Comparison of ENCODE assay signal across 8 cellular contexts in the genomic region with DNA sequence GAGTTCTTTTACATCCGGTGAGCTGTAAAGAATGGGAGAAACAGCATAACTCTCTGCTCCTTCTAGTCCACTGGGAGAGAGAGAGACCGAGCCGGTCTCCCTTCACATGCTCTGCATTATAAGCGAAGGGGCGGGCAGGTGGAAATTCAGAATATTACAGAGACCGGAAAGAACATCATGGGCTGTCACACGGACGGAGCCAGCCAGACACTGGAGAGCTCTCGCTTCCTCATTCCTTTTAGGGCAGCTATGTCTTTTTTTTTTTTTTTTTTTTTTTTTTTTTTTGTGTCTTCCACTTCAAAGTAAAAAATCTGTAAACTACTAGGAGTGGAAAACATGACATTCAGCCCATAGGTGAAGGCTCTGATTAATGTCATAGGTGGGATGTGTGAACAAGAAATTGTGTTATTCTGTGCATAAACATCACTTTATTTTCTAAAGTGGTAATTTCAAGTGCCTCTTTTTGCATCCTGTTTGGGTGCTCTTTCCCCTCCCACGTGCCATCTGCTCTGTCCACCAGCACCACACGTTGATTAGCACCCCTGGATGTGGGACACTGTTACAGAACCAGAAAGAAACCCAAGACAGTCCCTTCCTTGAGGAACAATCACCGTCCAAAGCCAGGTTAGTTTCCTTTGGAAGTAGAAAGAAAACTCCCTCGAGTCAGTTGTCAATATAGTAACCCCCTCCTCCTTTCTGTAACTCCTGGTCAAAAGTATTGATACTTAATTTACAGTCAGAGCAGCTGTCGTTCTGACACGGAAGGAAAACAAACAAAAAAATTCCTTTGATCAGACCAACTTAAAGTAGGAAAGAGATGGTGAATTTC. TPM values are rescaled to one million over a fixed set of nuclear protein-coding genes. Genes with fewer than 3 reads are reported as not detected.
DNase-seq lines count a peak whose midpoint lies in the region; ATAC-seq and TF ChIP-seq lines count a peak whose summit lies in the region.

A gene with protein sequence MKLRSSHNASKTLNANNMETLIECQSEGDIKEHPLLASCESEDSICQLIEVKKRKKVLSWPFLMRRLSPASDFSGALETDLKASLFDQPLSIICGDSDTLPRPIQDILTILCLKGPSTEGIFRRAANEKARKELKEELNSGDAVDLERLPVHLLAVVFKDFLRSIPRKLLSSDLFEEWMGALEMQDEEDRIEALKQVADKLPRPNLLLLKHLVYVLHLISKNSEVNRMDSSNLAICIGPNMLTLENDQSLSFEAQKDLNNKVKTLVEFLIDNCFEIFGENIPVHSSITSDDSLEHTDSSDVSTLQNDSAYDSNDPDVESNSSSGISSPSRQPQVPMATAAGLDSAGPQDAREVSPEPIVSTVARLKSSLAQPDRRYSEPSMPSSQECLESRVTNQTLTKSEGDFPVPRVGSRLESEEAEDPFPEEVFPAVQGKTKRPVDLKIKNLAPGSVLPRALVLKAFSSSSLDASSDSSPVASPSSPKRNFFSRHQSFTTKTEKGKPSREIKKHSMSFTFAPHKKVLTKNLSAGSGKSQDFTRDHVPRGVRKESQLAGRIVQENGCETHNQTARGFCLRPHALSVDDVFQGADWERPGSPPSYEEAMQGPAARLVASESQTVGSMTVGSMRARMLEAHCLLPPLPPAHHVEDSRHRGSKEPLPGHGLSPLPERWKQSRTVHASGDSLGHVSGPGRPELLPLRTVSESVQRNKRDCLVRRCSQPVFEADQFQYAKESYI (minus strand): TSS at position 93 of the 829 bp plus-strand sequence. CDS start 845 bp downstream, outside the sequence.

- intact Hi-C loops in spleen (cut with DNase I; ENCODE audit: low total_unique reads) = loop anchor here (5.0 kb wide), 1 partner anchor 57 kb away; no protein-coding TSS in a partner anchor

- H3K27ac ChIP-seq in spleen = peak within 1 kb of the TSS; percentile 75 to 94 (median 92)

- H3K9me3 Mint-ChIP-seq in glutamatergic neuron (ENCODE audit: unreplicated experiment) = no peaks in the 10 kb centered on the region

- H3K4me3 ChIP-seq in NB4 (ENCODE audit: low read depth, low read length) = peak within 1 kb of the TSS; percentile 86
- H3K4me3 ChIP-seq in spleen = peak within 1 kb of the TSS; percentile 41 to 79 (median 52)

- no peaks in the 10 kb centered on the region for H3K36me3 Mint-ChIP-seq in glutamatergic neuron (ENCODE audit: unreplicated experiment)

- H3K27ac Mint-ChIP-seq in glutamatergic neuron (ENCODE audit: unreplicated experiment) = no peak within 1 kb of the TSS

- peak; percentile 86 for DNase-seq in GM10266 (ENCODE audit: extremely low spot score)
- peak; percentile 96 for DNase-seq in NB4 (ENCODE audit: low read depth)
- no peak for DNase-seq in glutamatergic neuron
- DNase-seq in spleen = peak; percentile 94
- DNase-seq in NCI-H226 = no peak
- DNase-seq in HEK293T (ENCODE audit: extremely low spot score) = no peak

- no peaks in the 10 kb centered on the region for H3K27me3 ChIP-seq in spleen (replicated peaks in 1 of 7)

- H3K27me3 Mint-ChIP-seq in glutamatergic neuron (ENCODE audit: unreplicated experiment) = no peaks in the 10 kb centered on the region

- H3K4me3 Mint-ChIP-seq in glutamatergic neuron (ENCODE audit: unreplicated experiment) = peak within 1 kb of the TSS; percentile 41

- H3K9me3 ChIP-seq in spleen = no peaks in the 10 kb centered on the region

- peaks cover 13% of the 10 kb centered on the region for H3K4me1 Mint-ChIP-seq in glutamatergic neuron (ENCODE audit: low read depth, unreplicated experiment)

- peak; percentile 87 for ATAC-seq in GM21717 (IDR thresholded peaks at IDR 0.05; ENCODE audit: unreplicated experiment)

- WGBS in spleen, 5 donors = 13 to 23% (median 17%) methylated on average over 15 of the region's 15 CpGs

- H3K4me1 ChIP-seq in spleen = peaks cover 28 to 67% (median 40%) of the 10 kb centered on the region in 6 donors

- POLR2A ChIA-PET in activated CD8-positive, alpha-beta memory T cell treated with anti-CD3 and anti-CD28 coated beads for 36 hours (lab: Charles Lee) = interaction anchor here (0.6 to 2.8 kb wide), 23 partner anchors 8 to 682 kb away, joined by 3 to 18 read pairs (median 5); a partner anchor contains a TSS
- POLR2A ChIA-PET in HEK293T (lab: Yijun Ruan, JAX) = no interaction called here

- CTCF ChIA-PET in activated CD8-positive, alpha-beta memory T cell treated with anti-CD3 and anti-CD28 coated beads for 36 hours (lab: Charles Lee) = interaction anchor here (0.6 to 9.0 kb wide), 10 partner anchors 9 to 89 kb away, joined by 3 to 125 read pairs (median 3); no protein-coding TSS in a partner anchor
- CTCF ChIA-PET in HEK293T (lab: Yijun Ruan, JAX) = interaction anchor here (0.6 to 1.2 kb wide), 3 partner anchors 35 to 90 kb away, joined by 3 to 8 read pairs (median 4); no protein-coding TSS in a partner anchor

- H3K36me3 ChIP-seq in spleen = peaks cover 0 to 30% (median 20%) of the 10 kb centered on the region in 6 donors

- TF ChIP-seq POLR2A in NB4 (IDR thresholded peaks at IDR 0.05; ENCODE audit: extremely low read depth, insufficient read length) (peak; percentile 90), spleen (IDR thresholded peaks at IDR 0.05) (peak; percentile 91 to 96 (median 91))

- TF ChIP-seq CTCF in GM10266 (IDR thresholded peaks at IDR 0.05; ENCODE audit: control insufficient read depth, insufficient read depth, low read depth, missing control alignments) (no peak), NB4 (IDR thresholded peaks at IDR 0.05; ENCODE audit: low read depth, low read length) (no peak), glutamatergic neuron (IDR thresholded peaks at IDR 0.05; ENCODE audit: partially characterized antibody, unreplicated experiment) (no peak), spleen (IDR thresholded peaks at IDR 0.05 in 8 of 11, conservative IDR thresholded peaks at IDR 0.05 in 3 of 11) (no peak)

TF ChIP-seq in HEK293T, 16 proteins besides CTCF, POLR2A, EP300 and RAD21:
- TF ChIP-seq TARDBP (IDR thresholded peaks at IDR 0.05) (no peak), SUZ12 (IDR thresholded peaks at IDR 0.05) (no peak), FOXM1 (IDR thresholded peaks at IDR 0.05; ENCODE audit: borderline replicate concordance) (no peak), L3MBTL2 (conservative IDR thresholded peaks at IDR 0.05) (no peak), ELF4 (IDR thresholded peaks at IDR 0.05) (no peak), ZNF384 (IDR thresholded peaks at IDR 0.05) (no peak), SP1 (IDR thresholded peaks at IDR 0.05) (no peak), NFRKB (IDR thresholded peaks at IDR 0.05) (no peak)
- TF ChIP-seq, protein P1, sequence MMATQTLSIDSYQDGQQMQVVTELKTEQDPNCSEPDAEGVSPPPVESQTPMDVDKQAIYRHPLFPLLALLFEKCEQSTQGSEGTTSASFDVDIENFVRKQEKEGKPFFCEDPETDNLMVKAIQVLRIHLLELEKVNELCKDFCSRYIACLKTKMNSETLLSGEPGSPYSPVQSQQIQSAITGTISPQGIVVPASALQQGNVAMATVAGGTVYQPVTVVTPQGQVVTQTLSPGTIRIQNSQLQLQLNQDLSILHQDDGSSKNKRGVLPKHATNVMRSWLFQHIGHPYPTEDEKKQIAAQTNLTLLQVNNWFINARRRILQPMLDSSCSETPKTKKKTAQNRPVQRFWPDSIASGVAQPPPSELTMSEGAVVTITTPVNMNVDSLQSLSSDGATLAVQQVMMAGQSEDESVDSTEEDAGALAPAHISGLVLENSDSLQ (IDR thresholded peaks at IDR 0.05) = no peak
TF ChIP-seq in HEK293T: peak in this region for 0.

RNA-seq across cellular contexts. Expression of the gene that starts here (rescaled TPM):
- 100 to 1,000 TPM; 119 to 121 TPM for total RNA-seq in activated CD8-positive, alpha-beta memory T cell treated with anti-CD3 and anti-CD28 coated beads for 36 hours
- total RNA-seq in glutamatergic neuron (ENCODE audit: unreplicated experiment) = not detected
- 10 to 100 TPM; 39.6 to 63.9 (median 49.2) TPM for total RNA-seq in spleen
- 10 to 100 TPM; 13.6 to 21.9 (median 15.7) TPM for polyA plus RNA-seq in spleen

Comparison
In these comparisons a context has a peak if more than half of its experiments do, and no peak if none do; other contexts are left out.
1. RNA of the gene that starts here (total RNA-seq): 119 to 121 TPM in activated CD8-positive, alpha-beta memory T cell treated with anti-CD3 and anti-CD28 coated beads for 36 hours and 39.6 to 63.9 TPM in spleen; not detected in glutamatergic neuron (single experiment); every median in the first group is over 10 times any median in the second.
2. DNase-seq: peak in GM10266 (single experiment), NB4 (single experiment) and spleen (single experiment); none in glutamatergic neuron (single experiment), NCI-H226 (single experiment) and HEK293T (single experiment).